24 cellular contexts compared by ENCODE assay signal in the genomic region with DNA sequence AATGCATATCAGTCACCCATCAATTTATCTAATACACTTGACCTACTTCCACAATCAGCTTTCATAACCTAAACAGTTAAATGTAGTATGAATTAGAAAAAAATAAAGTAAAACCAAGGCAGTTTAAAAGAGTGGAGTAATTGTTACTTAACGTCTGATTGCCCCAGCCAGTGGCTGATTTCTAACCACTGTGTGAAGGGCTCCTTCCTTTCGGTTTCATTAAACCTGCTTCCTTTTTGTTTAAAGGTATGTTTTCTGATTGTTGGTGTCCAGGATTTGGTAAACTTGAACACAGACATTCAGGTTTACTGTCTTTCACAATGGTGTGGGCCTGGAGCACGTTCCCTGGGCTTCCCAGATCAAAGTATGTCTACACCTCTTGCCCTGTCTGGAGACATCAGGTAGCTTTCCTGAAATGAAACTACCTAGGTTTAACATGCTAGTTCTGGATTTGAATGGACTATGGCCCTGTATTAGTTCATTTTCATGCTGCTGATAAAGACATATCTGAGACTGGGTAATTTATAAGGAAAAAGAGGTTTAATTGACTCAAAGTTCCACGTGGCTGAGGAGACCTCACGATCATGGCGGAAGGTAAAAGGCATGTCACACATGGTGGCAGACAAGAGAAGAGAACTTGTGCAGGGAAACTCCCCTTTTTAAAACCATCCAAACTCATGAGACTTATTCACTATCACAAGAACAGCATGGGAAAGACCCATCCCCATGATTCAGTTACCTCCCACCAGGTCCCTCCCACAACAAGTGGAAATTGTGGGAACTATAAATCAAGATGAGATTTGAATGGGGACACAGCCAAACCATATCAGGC.
DNase-seq lines count a peak whose midpoint lies in the region; ATAC-seq, FAIRE-seq and TF ChIP-seq lines count a peak whose summit lies in the region.
"Had no signal": no experiment of that assay in that cellular context is flagged by ENCODE, and none has a peak within 500 bp of the region (broad histone marks: within the 10 kb centered on the region; RNA-seq: fewer than 3 reads in every experiment).

No MANE protein-coding gene starts in this region.

- H3K4me3 Mint-ChIP-seq in activated CD4-positive, alpha-beta T cell treated with anti-CD3 and anti-CD28 coated beads, Interleukin-2, amount 10 ng/mL, durations not matched to agents 24 days and 14 days: peak overlapping the region; percentile 16
- no peak overlapping the region for H3K4me3 Mint-ChIP-seq in activated CD8-positive, alpha-beta T cell treated with anti-CD3 and anti-CD28 coated beads for 36 hours
- H3K4me3 Mint-ChIP-seq: memory B cell, naive B cell had no signal

- H3K4me2 ChIP-seq in MM.1S (ENCODE audit: low read depth, low read length): peak overlapping the region; percentile 16; the same call in 1 of the 2 replicates

- H3K79me2 ChIP-seq in MM.1S (ENCODE audit: low read length): no peaks in the 10 kb centered on the region

- CTCF ChIA-PET in activated CD8-positive, alpha-beta T cell treated with anti-CD3 and anti-CD28 coated beads for 36 hours (lab: Charles Lee): interaction anchor here (1.3 to 1.6 kb wide), 2 partner anchors 16 to 21 kb away, joined by 3 to 4 read pairs; no protein-coding TSS in a partner anchor

- H3K27ac ChIP-seq in MM.1S (ENCODE audit: low read length) (no peak overlapping the region), small intestine (ENCODE audit: low read depth in 1 of 2, low read length in 1 of 2) (no peak overlapping the region)
- H3K27ac ChIP-seq: C4-2B, cardiac muscle cell, GM23248, upper lobe of left lung, WERI-Rb-1 had no signal

- H3K4me3 ChIP-seq in MM.1S (ENCODE audit: low read length) (no peak overlapping the region), small intestine (ENCODE audit: low read depth in 1 of 2, low read length in 2 of 2) (no peak overlapping the region)
- H3K4me3 ChIP-seq: cardiac muscle cell, GM23248, K562, stomach, upper lobe of left lung had no signal

- H3K27me3 ChIP-seq in MM.1S (replicated peaks; ENCODE audit: insufficient read depth, low read length) (no peaks in the 10 kb centered on the region), small intestine (ENCODE audit: control insufficient read depth in 2 of 2, insufficient read depth in 2 of 2, low read length in 2 of 2) (no peaks in the 10 kb centered on the region)
- H3K27me3 ChIP-seq: cardiac muscle cell, stomach, upper lobe of left lung had no signal

- H3K9me3 Mint-ChIP-seq in activated CD4-positive, alpha-beta T cell treated with anti-CD3 and anti-CD28 coated beads, Interleukin-2, amount 10 ng/mL, durations not matched to agents 24 days and 14 days: peaks cover 21% of the 10 kb centered on the region
- peaks cover 21% of the 10 kb centered on the region for H3K9me3 Mint-ChIP-seq in activated CD8-positive, alpha-beta T cell treated with anti-CD3 and anti-CD28 coated beads for 36 hours

- H4K20me1 ChIP-seq in MM.1S (ENCODE audit: insufficient read depth, low read length): no peaks in the 10 kb centered on the region

- H3K27ac Mint-ChIP-seq in activated CD4-positive, alpha-beta T cell treated with anti-CD3 and anti-CD28 coated beads, Interleukin-2, amount 10 ng/mL, durations not matched to agents 24 days and 14 days: peak overlapping the region; percentile 36
- H3K27ac Mint-ChIP-seq in activated CD8-positive, alpha-beta T cell treated with anti-CD3 and anti-CD28 coated beads for 36 hours: no peak overlapping the region
- H3K27ac Mint-ChIP-seq: memory B cell had no signal

- H3K36me3 Mint-ChIP-seq in activated CD4-positive, alpha-beta T cell treated with anti-CD3 and anti-CD28 coated beads, Interleukin-2, amount 10 ng/mL, durations not matched to agents 24 days and 14 days (ENCODE audit: low read depth): peaks cover 17% of the 10 kb centered on the region
- H3K36me3 Mint-ChIP-seq in activated CD8-positive, alpha-beta T cell treated with anti-CD3 and anti-CD28 coated beads for 36 hours (ENCODE audit: low read depth): peaks cover 12% of the 10 kb centered on the region
- H3K36me3 Mint-ChIP-seq: memory B cell had no signal

- intact Hi-C loops in activated CD4-positive, alpha-beta T cell treated with anti-CD3 and anti-CD28 coated beads, Interleukin-2, amount 10 ng/mL, durations not matched to agents 24 days and 14 days (cut with micrococcal nuclease): no loop called here
- intact Hi-C loops in activated CD8-positive, alpha-beta T cell treated with anti-CD3 and anti-CD28 coated beads for 36 hours (cut with micrococcal nuclease): no loop called here

- peaks cover 20% of the 10 kb centered on the region for H3K4me1 Mint-ChIP-seq in activated CD4-positive, alpha-beta T cell treated with anti-CD3 and anti-CD28 coated beads, Interleukin-2, amount 10 ng/mL, durations not matched to agents 24 days and 14 days
- peaks cover 16% of the 10 kb centered on the region for H3K4me1 Mint-ChIP-seq in activated CD8-positive, alpha-beta T cell treated with anti-CD3 and anti-CD28 coated beads for 36 hours (ENCODE audit: low read depth)
- H3K4me1 Mint-ChIP-seq: memory B cell had no signal

- peak; percentile 49 for ATAC-seq in activated CD8-positive, alpha-beta T cell treated with anti-CD3 and anti-CD28 coated beads for 36 hours
- no peak for ATAC-seq in GM19467 (IDR thresholded peaks at IDR 0.05; ENCODE audit: unreplicated experiment)
- ATAC-seq: K562 had no signal

- peak; percentile 64 for DNase-seq in activated CD4-positive, alpha-beta T cell treated with anti-CD3 and anti-CD28 coated beads, Interleukin-2, amount 10 ng/mL, durations not matched to agents 24 days and 14 days
- DNase-seq in activated CD4-positive, alpha-beta T cell treated with anti-CD3 and anti-CD28 coated beads, Interleukin-2, amount 50 U/mL, for 1 hour: no peak
- DNase-seq in MM.1S (peak; percentile 30), small intestine (peak; percentile 35), cortex of kidney (lab: John Stamatoyannopoulos, UW) (no peak), NCI-H1417 (lab: John Stamatoyannopoulos, UW) (no peak)
- no peak for DNase-seq in activated CD8-positive, alpha-beta T cell treated with anti-CD3 and anti-CD28 coated beads for 36 hours
- DNase-seq: activated CD8-positive, alpha-beta memory T cell treated with anti-CD3 and anti-CD28 coated beads for 24 hours; amniotic stem cell; DMS53; GM23248; naive B cell; NCI-H2029; NCI-H510A treated with DMSO at 0.1 percent for 48 hours; posterior cingulate gyrus; SHP77; stomach; upper lobe of left lung; WERI-Rb-1 had no signal

- POLR2A ChIA-PET in activated CD8-positive, alpha-beta T cell treated with anti-CD3 and anti-CD28 coated beads for 36 hours (lab: Charles Lee): no interaction called here

- TF ChIP-seq CTCF in MM.1S (IDR thresholded peaks at IDR 0.05; ENCODE audit: low read length): no peak
- TF ChIP-seq CTCF in activated CD8-positive, alpha-beta T cell treated with anti-CD3 and anti-CD28 coated beads for 36 hours (IDR thresholded peaks at IDR 0.05): no peak

- H3K9me3 ChIP-seq in MM.1S (replicated peaks; ENCODE audit: insufficient read depth, low read length): no peaks in the 10 kb centered on the region
- no peaks in the 10 kb centered on the region for H3K9me3 ChIP-seq in small intestine (ENCODE audit: control insufficient read depth, low read depth)
- H3K9me3 ChIP-seq: upper lobe of left lung had no signal

- H3K27me3 Mint-ChIP-seq in activated CD4-positive, alpha-beta T cell treated with anti-CD3 and anti-CD28 coated beads, Interleukin-2, amount 10 ng/mL, durations not matched to agents 24 days and 14 days: no peaks in the 10 kb centered on the region
- H3K27me3 Mint-ChIP-seq in activated CD8-positive, alpha-beta T cell treated with anti-CD3 and anti-CD28 coated beads for 36 hours: no peaks in the 10 kb centered on the region
- H3K27me3 Mint-ChIP-seq: memory B cell, naive B cell had no signal

- no peak for FAIRE-seq in small intestine (lab: Jason Lieb, UNC)
- FAIRE-seq: K562 had no signal

- no peak overlapping the region for H2AFZ ChIP-seq in MM.1S (ENCODE audit: low read length)

- WGBS in small intestine, 3 donors: 37 to 61% (median 40%) methylated on average over 6 of the region's 6 CpGs

- H3K9me2 ChIP-seq in MM.1S (replicated peaks; ENCODE audit: insufficient read depth, low read length): no peaks in the 10 kb centered on the region

- H3K9ac ChIP-seq in MM.1S (ENCODE audit: low read length): no peak overlapping the region
- H3K9ac ChIP-seq: GM23248 had no signal

- H3K36me3 ChIP-seq in MM.1S (replicated peaks; ENCODE audit: insufficient read depth, low read length) (no peaks in the 10 kb centered on the region), small intestine (ENCODE audit: control insufficient read depth in 2 of 2, insufficient read depth in 2 of 2, low read length in 2 of 2) (no peaks in the 10 kb centered on the region)
- H3K36me3 ChIP-seq: cardiac muscle cell, stomach, upper lobe of left lung, WERI-Rb-1 had no signal

- H3K4me1 ChIP-seq in MM.1S (ENCODE audit: low read length) (peaks cover 13% of the 10 kb centered on the region), small intestine (ENCODE audit: control insufficient read depth in 2 of 2, insufficient read depth in 1 of 2, low read depth in 1 of 2, low read length in 1 of 2) (no peaks in the 10 kb centered on the region)
- H3K4me1 ChIP-seq: stomach had no signal

- H3F3A ChIP-seq in MM.1S (ENCODE audit: insufficient read depth, low read length): no peaks in the 10 kb centered on the region

Comparison
In these comparisons a context has a peak if more than half of its experiments do, and no peak if none do; other contexts are left out.
1. DNase-seq: peak in activated CD4-positive, alpha-beta T cell treated with anti-CD3 and anti-CD28 coated beads, Interleukin-2, amount 10 ng/mL, durations not matched to agents 24 days and 14 days (single experiment), MM.1S (single experiment) and small intestine (single experiment); none in activated CD4-positive, alpha-beta T cell treated with anti-CD3 and anti-CD28 coated beads, Interleukin-2, amount 50 U/mL, for 1 hour (single experiment), activated CD8-positive, alpha-beta T cell treated with anti-CD3 and anti-CD28 coated beads for 36 hours (single experiment), cortex of kidney (single experiment) and NCI-H1417 (0 of 3).